ENCODE assay signal across 10 cellular contexts in the genomic region with DNA sequence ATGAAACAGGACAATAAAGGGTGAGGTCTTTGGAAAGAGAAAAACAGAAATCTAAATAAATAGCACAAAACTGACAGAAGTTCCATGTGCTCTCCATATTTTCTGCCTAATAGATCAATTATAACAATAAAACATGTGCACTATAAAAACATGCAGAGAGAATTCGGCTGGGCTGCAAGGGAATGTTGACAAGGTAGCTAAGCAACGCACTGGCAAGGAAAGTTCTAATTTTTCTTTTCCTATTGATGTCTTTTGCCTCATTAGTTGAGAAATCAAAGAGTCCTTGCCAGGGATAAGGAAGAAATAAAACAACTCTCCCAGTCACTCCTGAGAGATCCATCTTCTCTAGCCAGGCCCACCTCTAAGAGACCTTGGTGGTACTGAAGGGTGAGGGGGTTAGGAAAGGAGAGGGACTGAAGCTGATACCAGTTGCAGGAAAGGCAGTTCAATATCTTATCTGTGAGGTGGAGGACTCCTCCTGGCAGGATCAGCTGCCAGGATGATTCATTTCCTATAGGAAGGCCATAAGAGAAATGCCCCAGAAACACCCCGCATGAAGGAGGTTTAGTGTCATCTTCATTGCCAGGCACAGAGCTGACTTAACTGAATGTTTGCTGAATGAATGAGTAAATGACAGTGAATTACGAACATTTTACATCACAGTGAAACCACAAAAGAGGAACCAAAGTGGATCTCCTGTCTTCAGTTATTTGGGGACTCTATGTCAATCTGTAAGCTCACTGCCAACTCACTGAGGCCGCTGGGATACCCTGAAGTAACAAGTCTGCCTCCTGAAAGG.
DNase-seq lines count a peak whose midpoint lies in the region; ATAC-seq and TF ChIP-seq lines count a peak whose summit lies in the region.
"Had no signal": no experiment of that assay in that cellular context is flagged by ENCODE, and none has a peak within 500 bp of the region (broad histone marks: within the 10 kb centered on the region; RNA-seq: fewer than 3 reads in every experiment).

No MANE protein-coding gene starts in this region.

- no peaks in the 10 kb centered on the region for H3K9me3 ChIP-seq in vagina
- no peaks in the 10 kb centered on the region for H3K9me3 ChIP-seq in uterus

- H3K27me3 ChIP-seq in vagina (no peaks in the 10 kb centered on the region), uterus (no peaks in the 10 kb centered on the region), GM23338 (ENCODE audit: insufficient read depth) (no peaks in the 10 kb centered on the region)

- no peaks in the 10 kb centered on the region for H3K79me2 ChIP-seq in GM23338 (replicated peaks; ENCODE audit: insufficient read depth)

- peak; percentile 23 for DNase-seq in GM13976 (ENCODE audit: low spot score)
- DNase-seq in KG1 (lab: John Stamatoyannopoulos, UW): peak; percentile 20
- no peak for DNase-seq in epithelial cell of prostate (ENCODE audit: low read depth, low spot score)
- no peak for DNase-seq in vagina (ENCODE audit: extremely low spot score in 2 of 2)
- DNase-seq in uterus: no peak
- no peak for DNase-seq in GM23338 (ENCODE audit: low spot score)
- no peak for DNase-seq in NCI-H748 treated with DMSO at 0.1 percent for 48 hours (lab: John Stamatoyannopoulos, UW)

- H3K4me3 Mint-ChIP-seq in GM23338: no peak overlapping the region

- intact Hi-C loops in vagina (cut with DNase I): no loop called here
- intact Hi-C loops in uterus (cut with DNase I; ENCODE audit: low total_unique reads): no loop called here

- H3K9me3 Mint-ChIP-seq in GM23338: no peaks in the 10 kb centered on the region; the same call in 2 of the 3 replicates

- peaks cover 9% of the 10 kb centered on the region for H3K36me3 Mint-ChIP-seq in GM23338 (ENCODE audit: low read depth)

- H2AFZ ChIP-seq in GM23338: no peak overlapping the region

- peaks cover 36% of the 10 kb centered on the region for H3K4me1 Mint-ChIP-seq in GM23338

- ATAC-seq in GM21737 (IDR thresholded peaks at IDR 0.05; ENCODE audit: unreplicated experiment) (peak; percentile 73), GM23338 (no peak)

- peaks cover 4% of the 10 kb centered on the region for H3K27me3 Mint-ChIP-seq in GM23338 (ENCODE audit: insufficient read depth, low read depth, poor library complexity)

- H3K4me2 ChIP-seq in GM23338: no peak overlapping the region

- H4K20me1 ChIP-seq in GM23338 (replicated peaks; ENCODE audit: insufficient read depth): no peaks in the 10 kb centered on the region

- H3K4me1 ChIP-seq in vagina: peaks cover 20% of the 10 kb centered on the region
- no peaks in the 10 kb centered on the region for H3K4me1 ChIP-seq in uterus
- H3K4me1 ChIP-seq in GM23338 (ENCODE audit: insufficient read depth): peaks cover 16% of the 10 kb centered on the region

- in situ Hi-C loops in GM13976 (cut with MboI; ENCODE audit: low sequenced_read_pairs, unreplicated experiment): no loop called here

- peaks cover 9% of the 10 kb centered on the region for H3K9me2 ChIP-seq in GM23338 (ENCODE audit: insufficient read depth)

- no peak for TF ChIP-seq POLR2A in vagina (IDR thresholded peaks at IDR 0.05)
- no peak for TF ChIP-seq POLR2A in uterus (IDR thresholded peaks at IDR 0.05)

- no peaks in the 10 kb centered on the region for H3F3A ChIP-seq in GM23338 (replicated peaks; ENCODE audit: low read depth)

- no peaks in the 10 kb centered on the region for H3K36me3 ChIP-seq in vagina
- no peaks in the 10 kb centered on the region for H3K36me3 ChIP-seq in uterus
- H3K36me3 ChIP-seq in GM23338 (ENCODE audit: insufficient read depth): no peaks in the 10 kb centered on the region

- H3K4me3 ChIP-seq in vagina: no peak overlapping the region
- no peak overlapping the region for H3K4me3 ChIP-seq in uterus
- no peak overlapping the region for H3K4me3 ChIP-seq in GM23338
- H3K4me3 ChIP-seq: skin epidermis had no signal

- no peak overlapping the region for H3K27ac Mint-ChIP-seq in GM23338

- TF ChIP-seq CTCF in GM13976 (IDR thresholded peaks at IDR 0.05; ENCODE audit: borderline replicate concordance, control extremely low read depth, extremely low read depth, insufficient read depth, missing control alignments): no peak
- no peak for TF ChIP-seq CTCF in vagina (IDR thresholded peaks at IDR 0.05)
- no peak for TF ChIP-seq CTCF in uterus (IDR thresholded peaks at IDR 0.05)
- no peak for TF ChIP-seq CTCF in GM23338 (conservative IDR thresholded peaks at IDR 0.05; ENCODE audit: low read depth in 2 of 2)

- H3K27ac ChIP-seq in epithelial cell of prostate (peak overlapping the region; percentile 83), vagina (peak overlapping the region; percentile 50), uterus (peak overlapping the region in 1 of 2 donors; percentile 39), GM23338 (ENCODE audit: low read depth) (no peak overlapping the region)
- H3K27ac ChIP-seq: HL-60 had no signal

TF ChIP-seq in GM23338, 12 proteins besides CTCF, POLR2A, EP300 and RAD21 (continues in another document):
- TF ChIP-seq NANOG (IDR thresholded peaks at IDR 0.05; ENCODE audit: borderline replicate concordance) (no peak), CREB1 (CRISPR knock-in tag; IDR thresholded peaks at IDR 0.05; ENCODE audit: low read depth) (no peak), POLR2AphosphoS5 (IDR thresholded peaks at IDR 0.05; ENCODE audit: low read depth) (no peak), EZH2phosphoT487 (IDR thresholded peaks at IDR 0.05; ENCODE audit: unreplicated experiment) (no peak), STAT1 (IDR thresholded peaks at IDR 0.05; ENCODE audit: unreplicated experiment) (no peak), EZH2 (IDR thresholded peaks at IDR 0.05; ENCODE audit: low read depth, unreplicated experiment) (no peak)
- TF ChIP-seq, protein P1, sequence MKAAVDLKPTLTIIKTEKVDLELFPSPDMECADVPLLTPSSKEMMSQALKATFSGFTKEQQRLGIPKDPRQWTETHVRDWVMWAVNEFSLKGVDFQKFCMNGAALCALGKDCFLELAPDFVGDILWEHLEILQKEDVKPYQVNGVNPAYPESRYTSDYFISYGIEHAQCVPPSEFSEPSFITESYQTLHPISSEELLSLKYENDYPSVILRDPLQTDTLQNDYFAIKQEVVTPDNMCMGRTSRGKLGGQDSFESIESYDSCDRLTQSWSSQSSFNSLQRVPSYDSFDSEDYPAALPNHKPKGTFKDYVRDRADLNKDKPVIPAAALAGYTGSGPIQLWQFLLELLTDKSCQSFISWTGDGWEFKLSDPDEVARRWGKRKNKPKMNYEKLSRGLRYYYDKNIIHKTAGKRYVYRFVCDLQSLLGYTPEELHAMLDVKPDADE (IDR thresholded peaks at IDR 0.05): no peak
- TF ChIP-seq, protein P2, sequence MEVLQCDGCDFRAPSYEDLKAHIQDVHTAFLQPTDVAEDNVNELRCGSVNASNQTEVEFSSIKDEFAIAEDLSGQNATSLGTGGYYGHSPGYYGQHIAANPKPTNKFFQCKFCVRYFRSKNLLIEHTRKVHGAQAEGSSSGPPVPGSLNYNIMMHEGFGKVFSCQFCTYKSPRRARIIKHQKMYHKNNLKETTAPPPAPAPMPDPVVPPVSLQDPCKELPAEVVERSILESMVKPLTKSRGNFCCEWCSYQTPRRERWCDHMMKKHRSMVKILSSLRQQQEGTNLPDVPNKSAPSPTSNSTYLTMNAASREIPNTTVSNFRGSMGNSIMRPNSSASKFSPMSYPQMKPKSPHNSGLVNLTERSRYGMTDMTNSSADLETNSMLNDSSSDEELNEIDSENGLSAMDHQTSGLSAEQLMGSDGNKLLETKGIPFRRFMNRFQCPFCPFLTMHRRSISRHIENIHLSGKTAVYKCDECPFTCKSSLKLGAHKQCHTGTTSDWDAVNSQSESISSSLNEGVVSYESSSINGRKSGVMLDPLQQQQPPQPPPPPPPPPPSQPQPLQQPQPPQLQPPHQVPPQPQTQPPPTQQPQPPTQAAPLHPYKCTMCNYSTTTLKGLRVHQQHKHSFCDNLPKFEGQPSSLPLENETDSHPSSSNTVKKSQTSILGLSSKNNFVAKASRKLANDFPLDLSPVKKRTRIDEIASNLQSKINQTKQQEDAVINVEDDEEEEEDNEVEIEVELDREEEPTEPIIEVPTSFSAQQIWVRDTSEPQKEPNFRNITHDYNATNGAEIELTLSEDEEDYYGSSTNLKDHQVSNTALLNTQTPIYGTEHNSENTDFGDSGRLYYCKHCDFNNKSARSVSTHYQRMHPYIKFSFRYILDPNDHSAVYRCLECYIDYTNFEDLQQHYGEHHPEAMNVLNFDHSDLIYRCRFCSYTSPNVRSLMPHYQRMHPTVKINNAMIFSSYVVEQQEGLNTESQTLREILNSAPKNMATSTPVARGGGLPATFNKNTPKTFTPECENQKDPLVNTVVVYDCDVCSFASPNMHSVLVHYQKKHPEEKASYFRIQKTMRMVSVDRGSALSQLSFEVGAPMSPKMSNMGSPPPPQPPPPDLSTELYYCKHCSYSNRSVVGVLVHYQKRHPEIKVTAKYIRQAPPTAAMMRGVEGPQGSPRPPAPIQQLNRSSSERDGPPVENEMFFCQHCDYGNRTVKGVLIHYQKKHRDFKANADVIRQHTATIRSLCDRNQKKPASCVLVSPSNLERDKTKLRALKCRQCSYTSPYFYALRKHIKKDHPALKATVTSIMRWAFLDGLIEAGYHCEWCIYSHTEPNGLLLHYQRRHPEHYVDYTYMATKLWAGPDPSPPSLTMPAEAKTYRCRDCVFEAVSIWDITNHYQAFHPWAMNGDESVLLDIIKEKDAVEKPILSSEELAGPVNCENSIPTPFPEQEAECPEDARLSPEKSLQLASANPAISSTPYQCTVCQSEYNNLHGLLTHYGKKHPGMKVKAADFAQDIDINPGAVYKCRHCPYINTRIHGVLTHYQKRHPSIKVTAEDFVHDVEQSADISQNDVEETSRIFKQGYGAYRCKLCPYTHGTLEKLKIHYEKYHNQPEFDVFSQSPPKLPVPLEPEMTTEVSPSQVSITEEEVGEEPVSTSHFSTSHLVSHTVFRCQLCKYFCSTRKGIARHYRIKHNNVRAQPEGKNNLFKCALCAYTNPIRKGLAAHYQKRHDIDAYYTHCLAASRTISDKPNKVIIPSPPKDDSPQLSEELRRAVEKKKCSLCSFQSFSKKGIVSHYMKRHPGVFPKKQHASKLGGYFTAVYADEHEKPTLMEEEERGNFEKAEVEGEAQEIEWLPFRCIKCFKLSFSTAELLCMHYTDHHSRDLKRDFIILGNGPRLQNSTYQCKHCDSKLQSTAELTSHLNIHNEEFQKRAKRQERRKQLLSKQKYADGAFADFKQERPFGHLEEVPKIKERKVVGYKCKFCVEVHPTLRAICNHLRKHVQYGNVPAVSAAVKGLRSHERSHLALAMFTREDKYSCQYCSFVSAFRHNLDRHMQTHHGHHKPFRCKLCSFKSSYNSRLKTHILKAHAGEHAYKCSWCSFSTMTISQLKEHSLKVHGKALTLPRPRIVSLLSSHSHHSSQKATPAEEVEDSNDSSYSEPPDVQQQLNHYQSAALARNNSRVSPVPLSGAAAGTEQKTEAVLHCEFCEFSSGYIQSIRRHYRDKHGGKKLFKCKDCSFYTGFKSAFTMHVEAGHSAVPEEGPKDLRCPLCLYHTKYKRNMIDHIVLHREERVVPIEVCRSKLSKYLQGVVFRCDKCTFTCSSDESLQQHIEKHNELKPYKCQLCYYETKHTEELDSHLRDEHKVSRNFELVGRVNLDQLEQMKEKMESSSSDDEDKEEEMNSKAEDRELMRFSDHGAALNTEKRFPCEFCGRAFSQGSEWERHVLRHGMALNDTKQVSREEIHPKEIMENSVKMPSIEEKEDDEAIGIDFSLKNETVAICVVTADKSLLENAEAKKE (CRISPR knock-in tag; IDR thresholded peaks at IDR 0.05): no peak

Comparison
In these comparisons a context has a peak if more than half of its experiments do, and no peak if none do; other contexts are left out.
1. DNase-seq: peak in GM13976 (single experiment) and KG1 (single experiment); none in epithelial cell of prostate (single experiment), vagina (0 of 2), uterus (0 of 2), GM23338 (single experiment) and NCI-H748 treated with DMSO at 0.1 percent for 48 hours (single experiment).